ENCODE assay signal across 10 cellular contexts in the genomic region with DNA sequence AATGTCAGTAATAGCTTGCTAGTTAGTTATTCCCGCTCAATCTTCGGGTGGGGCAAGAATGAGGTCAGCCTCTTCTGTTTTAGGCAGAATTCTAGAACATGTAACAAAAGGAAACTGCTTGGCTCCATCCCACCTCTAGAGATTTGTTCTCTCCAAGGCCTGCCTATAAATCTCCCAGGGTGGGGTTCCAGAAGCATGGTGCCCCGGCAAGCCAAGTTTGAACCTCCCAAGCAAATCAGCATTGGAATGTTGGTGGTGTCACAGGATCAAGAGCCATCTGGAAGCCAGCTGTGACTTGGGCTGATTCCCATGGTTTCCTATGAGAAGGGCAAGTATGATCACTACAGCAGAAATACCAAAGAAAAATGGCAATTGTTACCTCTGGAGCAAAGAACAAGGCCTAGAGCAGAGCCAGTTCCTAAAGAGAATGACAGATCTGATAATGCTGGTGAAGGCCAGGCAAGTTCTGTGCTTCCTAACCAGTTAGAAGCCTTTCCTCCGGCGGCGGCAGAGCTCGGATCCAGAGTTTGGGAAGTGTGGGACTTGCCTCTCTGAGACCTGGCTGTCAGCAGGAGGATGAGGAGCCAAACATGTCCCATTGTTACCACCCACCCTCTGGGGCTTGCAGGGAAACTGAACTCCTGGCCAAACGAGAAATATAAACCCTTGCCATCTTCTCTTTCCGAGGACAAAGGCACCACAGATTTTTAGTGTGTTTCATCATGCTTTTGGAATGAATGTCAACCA.
DNase-seq lines count a peak whose midpoint lies in the region; ATAC-seq and TF ChIP-seq lines count a peak whose summit lies in the region.
"Had no signal": no experiment of that assay in that cellular context is flagged by ENCODE, and none has a peak within 500 bp of the region (broad histone marks: within the 10 kb centered on the region; RNA-seq: fewer than 3 reads in every experiment).

No MANE protein-coding gene starts in this region.

- WGBS in GM23248 (ENCODE audit: low coverage in 1 of 2, low lambda C conversion rate in 2 of 2, missing lambda C conversion rate in 2 of 2), 2 experiments = 14 to 15% methylated on average over 9 of the region's 9 CpGs

- no peaks in the 10 kb centered on the region for H3K27me3 Mint-ChIP-seq in glutamatergic neuron (ENCODE audit: unreplicated experiment)

- no peaks in the 10 kb centered on the region for H3K4me1 Mint-ChIP-seq in glutamatergic neuron (ENCODE audit: low read depth, unreplicated experiment)

- no peak overlapping the region for H3K27ac Mint-ChIP-seq in activated naive CD4-positive, alpha-beta T cell treated with anti-CD3 and anti-CD28 coated beads, Interleukin-2, amount 50 U/mL, for 72 hours
- no peak overlapping the region for H3K27ac Mint-ChIP-seq in glutamatergic neuron (ENCODE audit: unreplicated experiment)

- TF ChIP-seq CTCF in colonic mucosa (IDR thresholded peaks at IDR 0.05) (no peak), left lung (IDR thresholded peaks at IDR 0.05) (no peak), glutamatergic neuron (IDR thresholded peaks at IDR 0.05; ENCODE audit: partially characterized antibody, unreplicated experiment) (no peak)

- no peaks in the 10 kb centered on the region for H3K9me3 Mint-ChIP-seq in activated naive CD4-positive, alpha-beta T cell treated with anti-CD3 and anti-CD28 coated beads, Interleukin-2, amount 50 U/mL, for 72 hours
- peaks cover 1% of the 10 kb centered on the region for H3K9me3 Mint-ChIP-seq in glutamatergic neuron (ENCODE audit: unreplicated experiment)

- H3K36me3 ChIP-seq in GM23248 (ENCODE audit: low read depth) (no peaks in the 10 kb centered on the region), colonic mucosa (no peaks in the 10 kb centered on the region), left lung (no peaks in the 10 kb centered on the region), subcutaneous abdominal adipose tissue (ENCODE audit: control insufficient read depth in 5 of 5, insufficient read depth in 5 of 5, low read length in 5 of 5) (no peaks in the 10 kb centered on the region)

- H3K4me3 Mint-ChIP-seq in glutamatergic neuron (ENCODE audit: unreplicated experiment) = no peak overlapping the region

- peak; percentile 18 for ATAC-seq in left lung
- ATAC-seq in activated naive CD4-positive, alpha-beta T cell treated with anti-CD3 and anti-CD28 coated beads, Interleukin-2, amount 50 U/mL, for 72 hours = no peak
- ATAC-seq in GM21528 (IDR thresholded peaks at IDR 0.05; ENCODE audit: low FRiP score, unreplicated experiment) = no peak
- ATAC-seq in HG03045 (IDR thresholded peaks at IDR 0.05; ENCODE audit: unreplicated experiment) = no peak

- intact Hi-C loops in colonic mucosa (cut with DNase I) = no loop called here
- intact Hi-C loops in left lung (cut with DNase I) = no loop called here

- no peaks in the 10 kb centered on the region for H3K36me3 Mint-ChIP-seq in activated naive CD4-positive, alpha-beta T cell treated with anti-CD3 and anti-CD28 coated beads, Interleukin-2, amount 50 U/mL, for 72 hours
- H3K36me3 Mint-ChIP-seq in glutamatergic neuron (ENCODE audit: unreplicated experiment) = no peaks in the 10 kb centered on the region

- H3K9ac ChIP-seq in GM23248 (peak overlapping the region; percentile 78), colonic mucosa (ENCODE audit: low read depth in 2 of 2, low read length in 2 of 2) (no peak overlapping the region), subcutaneous abdominal adipose tissue (ENCODE audit: low read length in 5 of 5) (no peak overlapping the region)

- no peaks in the 10 kb centered on the region for H3K9me3 ChIP-seq in GM23248 (ENCODE audit: low read depth)
- H3K9me3 ChIP-seq in colonic mucosa = no peaks in the 10 kb centered on the region
- H3K9me3 ChIP-seq in left lung = no peaks in the 10 kb centered on the region
- H3K9me3 ChIP-seq in subcutaneous abdominal adipose tissue (ENCODE audit: control insufficient read depth in 5 of 5, low read length in 5 of 5) = no peaks in the 10 kb centered on the region

- peak overlapping the region; percentile 95 for H3K27ac ChIP-seq in GM23248
- peak overlapping the region; percentile 7 for H3K27ac ChIP-seq in colonic mucosa
- H3K27ac ChIP-seq in left lung = peak overlapping the region; percentile 66 to 76
- peak overlapping the region; percentile 31 for H3K27ac ChIP-seq in subcutaneous abdominal adipose tissue (ENCODE audit: low read depth, low read length)

- H2AFZ ChIP-seq in GM23248 = peak overlapping the region; percentile 31; the same call in 1 of the 2 replicates

- no peak overlapping the region; the same call in 1 of the 2 replicates for H3K4me3 ChIP-seq in GM23248
- H3K4me3 ChIP-seq in colonic mucosa = no peak overlapping the region
- H3K4me3 ChIP-seq in left lung = no peak overlapping the region
- H3K4me3 ChIP-seq in subcutaneous abdominal adipose tissue (ENCODE audit: low read depth in 1 of 5, low read length in 5 of 5) = peak overlapping the region in 1 of 5 donors; percentile 2

- in situ Hi-C loops in GM23248 (cut with MboI) = no loop called here

- DNase-seq in GM23248 = peak; percentile 85
- DNase-seq in colonic mucosa = no peak
- no peak for DNase-seq in left lung
- DNase-seq in activated naive CD4-positive, alpha-beta T cell treated with anti-CD3 and anti-CD28 coated beads, Interleukin-2, amount 50 U/mL, for 72 hours (ENCODE audit: low spot score in 2 of 2) = no peak
- no peak for DNase-seq in glutamatergic neuron
- DNase-seq: activated T-cell treated with anti-CD3 and anti-CD28 coated beads, Interleukin-2, amount 50 U/mL, for 48 hours; NK-92 treated with Interleukin-12 subunit alpha and Interleukin-12 subunit beta, amount 100 ng/mL, for 24 hours had no signal

- H3F3A ChIP-seq in GM23248 (ENCODE audit: insufficient read depth) = peaks cover 51% of the 10 kb centered on the region

- H4K20me1 ChIP-seq in GM23248 (ENCODE audit: insufficient read depth) = no peaks in the 10 kb centered on the region

- peaks cover 13% of the 10 kb centered on the region for H3K79me2 ChIP-seq in GM23248 (ENCODE audit: insufficient read depth)

- H3K27me3 ChIP-seq in GM23248 (replicated peaks; ENCODE audit: insufficient read depth) = no peaks in the 10 kb centered on the region
- no peaks in the 10 kb centered on the region for H3K27me3 ChIP-seq in colonic mucosa
- no peaks in the 10 kb centered on the region for H3K27me3 ChIP-seq in left lung
- H3K27me3 ChIP-seq in subcutaneous abdominal adipose tissue (ENCODE audit: control insufficient read depth in 5 of 5, insufficient read depth in 4 of 5, low read length in 5 of 5) = no peaks in the 10 kb centered on the region

- H3K9me2 ChIP-seq in GM23248 (ENCODE audit: insufficient read depth) = no peaks in the 10 kb centered on the region

- H3K4me1 ChIP-seq in GM23248 (ENCODE audit: insufficient read depth) = peaks cover 52% of the 10 kb centered on the region
- H3K4me1 ChIP-seq in colonic mucosa = no peaks in the 10 kb centered on the region
- H3K4me1 ChIP-seq in left lung = peaks cover 26 to 29% of the 10 kb centered on the region in 2 donors
- peaks cover 11 to 33% (median 27%) of the 10 kb centered on the region in 5 donors for H3K4me1 ChIP-seq in subcutaneous abdominal adipose tissue (ENCODE audit: control insufficient read depth in 5 of 5, insufficient read depth in 5 of 5, low read length in 5 of 5)

- H3K4me2 ChIP-seq in GM23248 (ENCODE audit: unreplicated experiment) = peak overlapping the region; percentile 82

Comparison
In these comparisons a context has a peak if more than half of its experiments do, and no peak if none do; other contexts are left out.
1. H3K27ac ChIP-seq: peak in every context shown above with its lines; median percentile 95 in GM23248; 71 in left lung; 31 in subcutaneous abdominal adipose tissue; 7 in colonic mucosa.